ENCODE assay signal across 8 cellular contexts in the genomic region with DNA sequence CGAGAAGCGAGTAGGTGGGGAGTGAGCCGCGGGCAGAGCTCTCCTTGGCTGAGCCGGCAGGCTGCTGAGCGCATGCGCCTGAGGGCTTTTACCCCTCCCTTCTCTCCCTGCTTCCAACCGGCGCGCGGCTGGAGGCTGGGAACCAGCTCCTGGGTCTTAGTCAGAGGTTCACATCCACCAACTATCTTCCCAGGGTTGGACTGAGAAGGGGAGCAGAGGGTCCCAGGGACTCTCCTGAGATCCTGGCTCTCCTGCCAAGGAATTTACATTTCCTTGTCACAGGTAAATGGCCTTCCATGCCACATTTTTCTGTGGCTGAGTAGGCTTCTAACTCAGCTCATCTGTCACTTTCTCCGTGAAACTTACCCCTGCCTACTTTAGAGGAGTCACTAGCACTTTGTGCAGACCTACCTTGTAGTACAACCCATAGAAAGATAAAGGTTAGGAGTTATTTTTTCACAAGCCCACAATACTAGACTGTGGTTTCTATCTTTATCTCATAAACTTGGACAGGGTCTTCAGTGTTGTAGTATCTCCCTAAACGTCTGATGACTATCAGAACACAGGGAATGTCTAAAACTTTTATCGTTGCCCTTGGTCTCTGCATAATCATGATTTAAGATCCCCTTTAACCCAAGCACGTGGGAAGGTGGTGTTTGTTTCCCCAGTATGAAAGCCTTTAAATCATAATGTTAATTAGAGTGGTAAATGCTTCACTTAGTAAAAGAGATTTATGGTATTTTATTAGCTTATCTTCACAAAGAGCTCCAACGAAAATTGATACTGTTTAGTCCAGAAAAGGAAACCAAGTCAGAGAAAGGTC. TPM values are rescaled to one million over a fixed set of nuclear protein-coding genes. Genes with fewer than 3 reads are reported as not detected.
DNase-seq lines count a peak whose midpoint lies in the region; TF ChIP-seq lines count a peak whose summit lies in the region.

No MANE protein-coding gene starts in this region.

- peak; percentile 80 for DNase-seq in DMS153 treated with DMSO at 0.1 percent for 48 hours (lab: John Stamatoyannopoulos, UW; ENCODE audit: unreplicated experiment)
- DNase-seq in DMS153 (lab: John Stamatoyannopoulos, UW), result no peak
- no peak for DNase-seq in HFF-Myc (ENCODE audit: extremely low read depth, low read depth)
- DNase-seq in SK-N-MC (ENCODE audit: low read depth, low spot score), result peak; percentile 60
- DNase-seq in epithelial cell of proximal tubule (ENCODE audit: low read depth), result peak; percentile 58
- DNase-seq in non-pigmented ciliary epithelial cell (ENCODE audit: low read depth), result peak; percentile 84
- no peak for DNase-seq in glomerular visceral epithelial cell (ENCODE audit: extremely low spot score)
- no peak for DNase-seq in EL

- H3K4me3 ChIP-seq in HFF-Myc (replicated peaks; ENCODE audit: low read depth, low read length) (peak overlapping the region; percentile 70), SK-N-MC (peak overlapping the region; percentile 81), epithelial cell of proximal tubule (ENCODE audit: low read depth, low read length) (peak overlapping the region; percentile 72)

- H3K9ac ChIP-seq in SK-N-MC (ENCODE audit: insufficient read length), result peak overlapping the region; percentile 74

- peak overlapping the region; percentile 70; the same call in 1 of the 2 replicates for H3K27ac ChIP-seq in SK-N-MC

- no peaks in the 10 kb centered on the region for H3K36me3 ChIP-seq in SK-N-MC (ENCODE audit: insufficient read depth, low read length)

- no peaks in the 10 kb centered on the region for H3K9me3 ChIP-seq in SK-N-MC (ENCODE audit: low read depth, low read length)

- TF ChIP-seq CTCF in HFF-Myc (IDR thresholded peaks at IDR 0.05; ENCODE audit: low read depth, low read length, missing control alignments), result no peak
- TF ChIP-seq CTCF in epithelial cell of proximal tubule (conservative IDR thresholded peaks at IDR 0.05; ENCODE audit: low read depth, low read length), result no peak

RNA-seq across cellular contexts. Expression of gene TBC1D5, which starts 0.6 kb away (rescaled TPM):
- 32.1 and 33.4 TPM in 2 replicates for total RNA-seq in epithelial cell of proximal tubule

Comparison
In these comparisons a context has a peak if more than half of its experiments do, and no peak if none do; other contexts are left out.
1. DNase-seq: peak in DMS153 treated with DMSO at 0.1 percent for 48 hours (single experiment), SK-N-MC (single experiment), epithelial cell of proximal tubule (single experiment) and non-pigmented ciliary epithelial cell (single experiment); none in DMS153 (single experiment), HFF-Myc (single experiment), glomerular visceral epithelial cell (single experiment) and EL (single experiment).
2. Peak in every context shown above with its lines, with median percentiles within 50 percentile points of each other: H3K4me3 ChIP-seq.